Comparison of ENCODE assay signal across 18 cellular contexts in genomic region chr19:44575116-44575700, GRCh38. TPM values are rescaled to one million over a fixed set of nuclear protein-coding genes. Genes with fewer than 3 reads are reported as not detected.
DNase-seq lines count a peak whose midpoint lies in the region; ATAC-seq and TF ChIP-seq lines count a peak whose summit lies in the region.
"Had no signal": no experiment of that assay in that cellular context is flagged by ENCODE, and none has a peak within 500 bp of the region (broad histone marks: within the 10 kb centered on the region; RNA-seq: fewer than 3 reads in every experiment).

No MANE protein-coding gene starts in this region.

- no TSS peak for BruUV-seq in PC-9 (replicated peaks; lab: Mats Ljungman, UMichigan)

- H3K27me3 Mint-ChIP-seq in endodermal cell (ENCODE audit: insufficient read depth), result peaks cover 2% of the 10 kb centered on the region

- no peak overlapping the region for H3K27ac Mint-ChIP-seq in endodermal cell
- H3K27ac Mint-ChIP-seq: CD8-positive, alpha-beta memory T cell had no signal

- POLR2A ChIA-PET in PC-9 (lab: Charles Lee; ENCODE audit: unreplicated experiment), result no interaction called here

- ATAC-seq in Right ventricle myocardium superior (ENCODE audit: poor library complexity), result no peak
- ATAC-seq: Right ventricle myocardium inferior had no signal

- H2AFZ ChIP-seq in PC-9, result no peak overlapping the region

- H3K9me3 Mint-ChIP-seq in endodermal cell, result peaks cover 2% of the 10 kb centered on the region

- no peaks in the 10 kb centered on the region for H3K27me3 ChIP-seq in right atrium auricular region
- H3K27me3 ChIP-seq in PC-9 (ENCODE audit: insufficient read depth, low read depth), result no peaks in the 10 kb centered on the region
- no peaks in the 10 kb centered on the region for H3K27me3 ChIP-seq in endodermal cell (ENCODE audit: control insufficient read depth, insufficient read depth, low read length, poor library complexity, severe bottlenecking)
- H3K27me3 ChIP-seq in esophagus muscularis mucosa, result peaks cover 0 to 15% (median 0%) of the 10 kb centered on the region in 4 donors
- H3K27me3 ChIP-seq: BLaER1 treated with 17β-estradiol and CSF1 and Interleukin-3, amounts not matched to agents 10 nM and 100 nM had no signal

- H3K4me1 Mint-ChIP-seq in endodermal cell, result peaks cover 24% of the 10 kb centered on the region
- H3K4me1 Mint-ChIP-seq: CD8-positive, alpha-beta memory T cell had no signal

- H3K4me3 ChIP-seq in right atrium auricular region (no peak overlapping the region), PC-9 (no peak overlapping the region; the same call in 1 of the 2 replicates), endodermal cell (ENCODE audit: low read length) (no peak overlapping the region), esophagus muscularis mucosa (no peak overlapping the region)
- H3K4me3 ChIP-seq: BLaER1 treated with 17β-estradiol and CSF1 and Interleukin-3, amounts not matched to agents 10 nM and 100 nM; HAP-1 had no signal

- no peak for TF ChIP-seq EP300 in esophagus muscularis mucosa (IDR thresholded peaks at IDR 0.05)

- DNase-seq in right atrium auricular region (ENCODE audit: low spot score) (peak; percentile 9), Right ventricle myocardium superior (no peak), PC-9 (peak in 1 of 2 experiments; percentile 100), endodermal cell (peak; percentile 61), ureter (ENCODE audit: low spot score) (peak; percentile 12), esophagus muscularis mucosa (ENCODE audit: extremely low spot score) (no peak), erythroblast (lab: John Stamatoyannopoulos, UW) (no peak), OCI-M2 (lab: John Stamatoyannopoulos, UW; ENCODE audit: unreplicated experiment) (no peak)
- DNase-seq: CD8-positive, alpha-beta memory T cell; MV-4-11; NCI-H1436; NCI-H2029; NCI-H748 treated with DMSO at 0.1 percent for 48 hours had no signal

- no peaks in the 10 kb centered on the region for H3K79me2 ChIP-seq in PC-9 (ENCODE audit: low read depth)

- TF ChIP-seq POLR2A in esophagus muscularis mucosa (IDR thresholded peaks at IDR 0.05; ENCODE audit: low read depth), result no peak
- no peak for TF ChIP-seq POLR2A in erythroblast (IDR thresholded peaks at IDR 0.05; ENCODE audit: low read length)

- CTCF ChIA-PET in PC-9 (lab: Charles Lee), result interaction anchor here (0.5 kb wide), 1 partner anchor 812 kb away, joined by 3 read pairs; no protein-coding TSS in a partner anchor

- H3K4me1 ChIP-seq in right atrium auricular region (no peaks in the 10 kb centered on the region), PC-9 (replicated peaks; ENCODE audit: insufficient read depth) (peaks cover 70% of the 10 kb centered on the region), endodermal cell (ENCODE audit: control insufficient read depth, insufficient read depth, low read length) (no peaks in the 10 kb centered on the region), esophagus muscularis mucosa (no peaks in the 10 kb centered on the region)

- H3K9me3 ChIP-seq in right atrium auricular region, result no peaks in the 10 kb centered on the region
- no peaks in the 10 kb centered on the region for H3K9me3 ChIP-seq in PC-9 (ENCODE audit: insufficient read depth, low read depth)
- H3K9me3 ChIP-seq in endodermal cell (ENCODE audit: control insufficient read depth, low read length), result no peaks in the 10 kb centered on the region
- H3K9me3 ChIP-seq in esophagus muscularis mucosa, result no peaks in the 10 kb centered on the region
- H3K9me3 ChIP-seq: HAP-1 had no signal

- H3K36me3 Mint-ChIP-seq in endodermal cell (ENCODE audit: low read depth), result no peaks in the 10 kb centered on the region
- H3K36me3 Mint-ChIP-seq: CD8-positive, alpha-beta memory T cell had no signal

- H3K36me3 ChIP-seq in right atrium auricular region (no peaks in the 10 kb centered on the region), PC-9 (ENCODE audit: low read depth) (no peaks in the 10 kb centered on the region), endodermal cell (ENCODE audit: control insufficient read depth, insufficient read depth, low read length) (no peaks in the 10 kb centered on the region), esophagus muscularis mucosa (no peaks in the 10 kb centered on the region)
- H3K36me3 ChIP-seq: BLaER1 treated with 17β-estradiol and CSF1 and Interleukin-3, amounts not matched to agents 10 nM and 100 nM; HAP-1 had no signal

- H3K4me3 Mint-ChIP-seq in endodermal cell, result no peak overlapping the region
- H3K4me3 Mint-ChIP-seq: CD8-positive, alpha-beta memory T cell had no signal

- H3K4me2 ChIP-seq in PC-9, result peak overlapping the region; percentile 65

- H3K27ac ChIP-seq in right atrium auricular region (no peak overlapping the region), PC-9 (peak overlapping the region; percentile 97), endodermal cell (ENCODE audit: low read depth, low read length) (no peak overlapping the region), esophagus muscularis mucosa (replicated peaks in 1 of 4) (no peak overlapping the region)
- H3K27ac ChIP-seq: BLaER1 treated with 17β-estradiol and CSF1 and Interleukin-3, amounts not matched to agents 10 nM and 100 nM had no signal

- 83 to 93% methylated on average over 8 to 11 of the region's 11 CpGs for WGBS in endodermal cell (ENCODE audit: insufficient coverage in 1 of 2, insufficient read length in 1 of 2), 2 experiments
- WGBS in esophagus muscularis mucosa, result 76% methylated on average over 10 of the region's 11 CpGs

- H3K9ac ChIP-seq in endodermal cell (ENCODE audit: extremely low read depth, low read length, poor library complexity, severe bottlenecking), result no peak overlapping the region
- H3K9ac ChIP-seq: BLaER1 treated with 17β-estradiol and CSF1 and Interleukin-3, amounts not matched to agents 10 nM and 100 nM had no signal

- TF ChIP-seq CTCF in right atrium auricular region (IDR thresholded peaks at IDR 0.05) (no peak), PC-9 (conservative IDR thresholded peaks at IDR 0.05) (no peak; the same call in 1 of the 2 replicates), endodermal cell (conservative IDR thresholded peaks at IDR 0.05) (no peak), esophagus muscularis mucosa (IDR thresholded peaks at IDR 0.05) (no peak)

- H3F3A ChIP-seq in PC-9 (ENCODE audit: insufficient read depth, low read depth), result peaks cover 68% of the 10 kb centered on the region

- no peaks in the 10 kb centered on the region for H3K9me2 ChIP-seq in PC-9 (ENCODE audit: insufficient read depth)

- H4K20me1 ChIP-seq in PC-9 (ENCODE audit: insufficient read depth), result no peaks in the 10 kb centered on the region
- H4K20me1 ChIP-seq: BLaER1 treated with 17β-estradiol and CSF1 and Interleukin-3, amounts not matched to agents 10 nM and 100 nM had no signal

- intact Hi-C loops in Right ventricle myocardium superior (cut with DNase I) (no loop called here), PC-9 (cut with micrococcal nuclease; ENCODE audit: unreplicated experiment) (loop anchor here (10.0 kb wide), 1 partner anchor 380 kb away; the partner anchor contains the start of gene CLPTM1), esophagus muscularis mucosa (cut with DNase I) (no loop called here)

RNA-seq across cellular contexts. Expression of gene IGSF23, which starts 38.2 kb away (rescaled TPM):
- total RNA-seq in right atrium auricular region (not detected), Right ventricle myocardium superior (not detected), PC-9 (2021) (not detected in 2 replicates), endodermal cell (not detected), ureter (not detected), esophagus muscularis mucosa (not detected)
- polyA plus RNA-seq in endodermal cell (2013, experiment 1 of 2), result not detected
- polyA plus RNA-seq in endodermal cell (2013, experiment 2 of 2), result not detected
- total RNA-seq: CD8-positive, alpha-beta memory T cell; HT-29; NCI-H460; Right ventricle myocardium inferior had no signal
- polyA plus RNA-seq: CD8-positive, alpha-beta memory T cell had no signal

RNA-seq across cellular contexts. Expression of gene CEACAM20, which starts 45.7 kb away (rescaled TPM):
- not detected for total RNA-seq in right atrium auricular region
- not detected for total RNA-seq in Right ventricle myocardium superior
- not detected in 2 replicates for total RNA-seq in PC-9 (2021)
- not detected for total RNA-seq in endodermal cell
- not detected for polyA plus RNA-seq in endodermal cell (2013, experiment 1 of 2)
- not detected for polyA plus RNA-seq in endodermal cell (2013, experiment 2 of 2)
- total RNA-seq in ureter, result not detected
- not detected for total RNA-seq in esophagus muscularis mucosa
- total RNA-seq: CD8-positive, alpha-beta memory T cell; HT-29; NCI-H460; Right ventricle myocardium inferior had no signal
- polyA plus RNA-seq: CD8-positive, alpha-beta memory T cell had no signal

Comparison
In these comparisons a context has a peak if more than half of its experiments do, and no peak if none do; other contexts are left out.
1. DNase-seq: peak in right atrium auricular region (single experiment), endodermal cell (single experiment) and ureter (single experiment); none in Right ventricle myocardium superior (single experiment), esophagus muscularis mucosa (single experiment), erythroblast (0 of 2) and OCI-M2 (single experiment).